Comparison of ENCODE assay signal across 12 cellular contexts in genomic region chr7:143265017-143265693, GRCh38. TPM values are rescaled to one million over a fixed set of nuclear protein-coding genes. Genes with fewer than 3 reads are reported as not detected.
A peak's percentile ranks its signal among the peaks of the same experiment; 100 is the strongest.
DNase-seq lines count a peak whose midpoint lies in the region; ATAC-seq, FAIRE-seq and TF ChIP-seq lines count a peak whose summit lies in the region.
"Had no signal": no experiment of that assay in that cellular context is flagged by ENCODE, and none has a peak within 500 bp of the region (broad histone marks: within the 10 kb centered on the region; RNA-seq: fewer than 3 reads in every experiment).

No MANE protein-coding gene starts in this region.

- H3K9ac ChIP-seq in astrocyte (ENCODE audit: low read length) = no peak overlapping the region

- peaks cover 9% of the 10 kb centered on the region for H3K4me1 ChIP-seq in A549
- H3K4me1 ChIP-seq in Caco-2 = peaks cover 11% of the 10 kb centered on the region
- H3K4me1 ChIP-seq in astrocyte (ENCODE audit: insufficient read depth, low read length) = no peaks in the 10 kb centered on the region
- H3K4me1 ChIP-seq in muscle layer of duodenum (ENCODE audit: control insufficient read depth in 1 of 2, insufficient read depth in 2 of 2, low read length in 2 of 2) = peaks cover 7 to 10% of the 10 kb centered on the region in 2 donors
- H3K4me1 ChIP-seq in ovary (ENCODE audit: insufficient read depth) = peaks cover 4% of the 10 kb centered on the region

- TF ChIP-seq EP300 in A549 (IDR thresholded peaks at IDR 0.05) (no peak), ovary (IDR thresholded peaks at IDR 0.05) (no peak)

- CTCF ChIA-PET in A549 (lab: Yijun Ruan, JAX) = interaction anchor here (0.9 to 2.5 kb wide), 2 partner anchors 40 to 115 kb away, joined by 4 to 9 read pairs; no protein-coding TSS in a partner anchor
- CTCF ChIA-PET in Caco-2 (lab: Charles Lee) = no interaction called here

- H3K27me3 ChIP-seq in Caco-2 (replicated peaks; ENCODE audit: control insufficient read depth, insufficient read depth, low read length) (no peaks in the 10 kb centered on the region), astrocyte (ENCODE audit: insufficient read depth, low read length) (no peaks in the 10 kb centered on the region), muscle layer of duodenum (ENCODE audit: low read depth, low read length) (no peaks in the 10 kb centered on the region), ovary (no peaks in the 10 kb centered on the region)

- intact Hi-C loops in Caco-2 (cut with micrococcal nuclease; ENCODE audit: unreplicated experiment) = no loop called here
- intact Hi-C loops in ovary (cut with DNase I) = loop anchor here in 1 of 4 donors (10.0 kb wide), 1 partner anchor 150 kb away; no protein-coding TSS in a partner anchor

- H2AFZ ChIP-seq in astrocyte (ENCODE audit: low read depth, low read length) = no peak overlapping the region

- DNase-seq in A549 (ENCODE audit: low read depth in 1 of 2, low spot score in 1 of 2) (no peak), Caco-2 (no peak), astrocyte (ENCODE audit: low read depth) (no peak), ovary (no peak), dedifferentiated amniotic fluid mesenchymal stem cell (ENCODE audit: extremely low spot score) (no peak)
- DNase-seq: NCI-H1436 treated with DMSO at 0.1 percent for 48 hours; NK-92 treated with Interleukin-12 subunit alpha and Interleukin-12 subunit beta, amount 100 ng/mL, for 24 hours had no signal

- no peak overlapping the region for H3K27ac ChIP-seq in A549
- H3K27ac ChIP-seq in astrocyte (ENCODE audit: low read depth, low read length) = no peak overlapping the region
- H3K27ac ChIP-seq in muscle layer of duodenum (ENCODE audit: low read length) = peak overlapping the region; percentile 55
- H3K27ac ChIP-seq in ovary = no peak overlapping the region

- POLR2A ChIA-PET in A549 (lab: Yijun Ruan, JAX) (interaction anchor here (0.7 kb wide), 1 partner anchor 10 kb away, joined by 6 read pairs; no protein-coding TSS in a partner anchor), Caco-2 (lab: Charles Lee) (interaction anchor here (1.1 kb wide), 1 partner anchor 23 kb away, joined by 4 read pairs; the partner anchor contains the start of gene CASP2)

- H3K36me3 Mint-ChIP-seq in Caco-2 (ENCODE audit: insufficient read depth, unreplicated experiment) (peaks cover 36% of the 10 kb centered on the region), astrocyte (ENCODE audit: low read depth, unreplicated experiment) (no peaks in the 10 kb centered on the region)

- TF ChIP-seq POLR2A in A549 (IDR thresholded peaks at IDR 0.05; ENCODE audit: low read length) (no peak), ovary (IDR thresholded peaks at IDR 0.05) (no peak)

- peak overlapping the region; percentile 94 for H3K4me3 Mint-ChIP-seq in Caco-2 (ENCODE audit: unreplicated experiment)
- H3K4me3 Mint-ChIP-seq in astrocyte (ENCODE audit: unreplicated experiment) = peak overlapping the region; percentile 93

- no peaks in the 10 kb centered on the region for H3K9me3 ChIP-seq in A549
- H3K9me3 ChIP-seq in Caco-2 = no peaks in the 10 kb centered on the region
- no peaks in the 10 kb centered on the region for H3K9me3 ChIP-seq in astrocyte (ENCODE audit: insufficient read depth, low read depth, low read length)
- H3K9me3 ChIP-seq in muscle layer of duodenum (ENCODE audit: control insufficient read depth in 1 of 2, low read length in 2 of 2) = no peaks in the 10 kb centered on the region
- no peaks in the 10 kb centered on the region for H3K9me3 ChIP-seq in ovary

- 93% methylated on average over 15 of the region's 15 CpGs for WGBS in A549 (ENCODE audit: missing lambda C conversion rate)
- 77 to 81% (median 77%) methylated on average over 15 of the region's 15 CpGs for WGBS in ovary, 3 donors

- no TSS peak for BruUV-seq in Caco-2 (replicated peaks; lab: Mats Ljungman, UMichigan)

- no peaks in the 10 kb centered on the region for H4K20me1 ChIP-seq in astrocyte (ENCODE audit: insufficient read depth, low read length)

- H3K36me3 ChIP-seq in Caco-2 (ENCODE audit: control insufficient read depth, insufficient read depth, low read length) (peaks cover 9% of the 10 kb centered on the region; the same call in 1 of the 2 replicates), astrocyte (ENCODE audit: insufficient read depth, low read length) (peaks cover 11% of the 10 kb centered on the region), muscle layer of duodenum (ENCODE audit: control insufficient read depth in 1 of 2, insufficient read depth in 2 of 2, low read length in 2 of 2) (peaks cover 30 to 34% of the 10 kb centered on the region in 2 donors), ovary (no peaks in the 10 kb centered on the region)

- ATAC-seq in A549 (no peak), GM18502 (IDR thresholded peaks at IDR 0.05; ENCODE audit: poor library complexity, unreplicated experiment) (no peak), GM21723 (IDR thresholded peaks at IDR 0.05; ENCODE audit: unreplicated experiment) (no peak)

- no peak for TF ChIP-seq CTCF in A549 (IDR thresholded peaks at IDR 0.05)
- no peak for TF ChIP-seq CTCF in Caco-2 (IDR thresholded peaks at IDR 0.05; ENCODE audit: insufficient read depth in 1 of 2, low read depth in 1 of 2, low read length in 1 of 2, severe bottlenecking in 1 of 2, unreplicated experiment in 1 of 2)
- TF ChIP-seq CTCF in astrocyte (IDR thresholded peaks at IDR 0.05; ENCODE audit: insufficient read depth, low read depth, low read length) = no peak
- TF ChIP-seq CTCF in ovary (IDR thresholded peaks at IDR 0.05) = no peak

- H3K4me2 ChIP-seq in A549 (peak overlapping the region; percentile 77; the same call in 2 of the 3 replicates), astrocyte (ENCODE audit: low read length) (peak overlapping the region; percentile 95)

- peaks cover 16% of the 10 kb centered on the region for H3K4me1 Mint-ChIP-seq in Caco-2 (ENCODE audit: low read depth, unreplicated experiment)
- H3K4me1 Mint-ChIP-seq in astrocyte (ENCODE audit: low read depth, unreplicated experiment) = peaks cover 4% of the 10 kb centered on the region

- FAIRE-seq in A549 (lab: Jason Lieb, UNC) (no peak), astrocyte (lab: Jason Lieb, UNC) (no peak)
- FAIRE-seq: colon had no signal

- no peak overlapping the region for H3K4me3 ChIP-seq in A549
- no peak overlapping the region for H3K4me3 ChIP-seq in Caco-2 (ENCODE audit: low read depth, low read length)
- no peak overlapping the region for H3K4me3 ChIP-seq in astrocyte (ENCODE audit: insufficient read depth, low read depth, low read length)
- peak overlapping the region; percentile 82 to 94 for H3K4me3 ChIP-seq in muscle layer of duodenum (ENCODE audit: low read depth in 1 of 2, low read length in 2 of 2)
- H3K4me3 ChIP-seq in ovary = no peak overlapping the region

- no peak for TF ChIP-seq RAD21 in A549 (conservative IDR thresholded peaks at IDR 0.05 in 1 of 2, IDR thresholded peaks at IDR 0.05 in 1 of 2)

- H3K9me3 Mint-ChIP-seq in Caco-2 (ENCODE audit: unreplicated experiment) (peaks cover 11% of the 10 kb centered on the region), astrocyte (ENCODE audit: unreplicated experiment) (no peaks in the 10 kb centered on the region)

- H3K79me2 ChIP-seq in astrocyte (ENCODE audit: insufficient read depth, low read length) = peaks cover 4% of the 10 kb centered on the region

- H3K27ac Mint-ChIP-seq in Caco-2 (ENCODE audit: unreplicated experiment) = no peak overlapping the region
- no peak overlapping the region for H3K27ac Mint-ChIP-seq in astrocyte (ENCODE audit: unreplicated experiment)

- H3K27me3 Mint-ChIP-seq in Caco-2 (ENCODE audit: insufficient read depth, unreplicated experiment) = no peaks in the 10 kb centered on the region
- no peaks in the 10 kb centered on the region for H3K27me3 Mint-ChIP-seq in astrocyte (ENCODE audit: low read depth, unreplicated experiment)

RNA-seq across cellular contexts. Expression of gene GSTK1, which starts 1.9 kb away (rescaled TPM):
- polyA plus RNA-seq in A549 (2011; rRNA removed) = 76.6 and 96.5 TPM in 2 replicates
- 98.6 and 104 TPM in 2 replicates for polyA plus RNA-seq in A549 (2012; cell fraction: cytosol; rRNA removed)
- polyA plus RNA-seq in A549 (2012; cell fraction: nucleus; rRNA removed) = 128 and 176 TPM in 2 replicates
- 80.8 to 92.9 TPM (median 91.5 TPM) in 3 replicates for polyA plus RNA-seq in A549 (2017; fragmentation: RNase III; extraction: RNeasy Plus Mini Kit Qiagen cat#74134 plus additional on column Dnase treatment)
- 44.4 and 62.6 TPM in 2 replicates for polyA minus RNA-seq in A549 (2011; rRNA and poly(A)+ RNA removed)
- total RNA-seq in Caco-2 (2022) = 127 and 134 TPM in 2 replicates
- 97.5 and 102 TPM in 2 replicates for total RNA-seq in astrocyte
- total RNA-seq in ovary = 100 to 1,000 TPM in 1 of 7 donors, 10 to 100 TPM in 6; 55.0 to 108 (median 75.7) TPM
- polyA plus RNA-seq in ovary = 100 to 1,000 TPM in 1 of 2 donors, 10 to 100 TPM in 1; 84.9 to 138 TPM

RNA-seq across cellular contexts. Expression of gene TMEM139, which starts 19.6 kb away (rescaled TPM):
- polyA plus RNA-seq in A549 (2011; rRNA removed) (0.49 and 0.65 TPM in 2 replicates), A549 (2017; fragmentation: RNase III; extraction: RNeasy Plus Mini Kit Qiagen cat#74134 plus additional on column Dnase treatment) (0.37 to 0.71 TPM (median 0.42 TPM) in 3 replicates), ovary (1 to 10 TPM in 1 of 2 donors, under 1 TPM in 1; 0.42 to 1.2 TPM)
- 0.52 and 0.73 TPM in 2 replicates for polyA plus RNA-seq in A549 (2012; cell fraction: cytosol; rRNA removed)
- polyA plus RNA-seq in A549 (2012; cell fraction: nucleus; rRNA removed) = 0.79 and 0.95 TPM in 2 replicates
- 0.29 and 1.1 TPM in 2 replicates for polyA minus RNA-seq in A549 (2011; rRNA and poly(A)+ RNA removed)
- total RNA-seq in Caco-2 (2022) (19.1 and 26.2 TPM in 2 replicates), astrocyte (0.20 TPM in 1 of 2 replicates, not detected in the other), ovary (10 to 100 TPM in 1 of 7 donors, 1 to 10 TPM in 2, under 1 TPM in 4; 0.35 to 10.8 (median 0.61) TPM)

RNA-seq across cellular contexts. Expression of gene CASP2, which starts 23.0 kb away (rescaled TPM):
- 24.6 and 26.0 TPM in 2 replicates for polyA plus RNA-seq in A549 (2011; rRNA removed)
- polyA plus RNA-seq in A549 (2012; cell fraction: cytosol; rRNA removed) = 12.4 and 14.5 TPM in 2 replicates
- polyA plus RNA-seq in A549 (2012; cell fraction: nucleus; rRNA removed) = 30.5 and 39.3 TPM in 2 replicates
- polyA plus RNA-seq in A549 (2017; fragmentation: RNase III; extraction: RNeasy Plus Mini Kit Qiagen cat#74134 plus additional on column Dnase treatment) = 17.7 to 19.9 TPM (median 18.7 TPM) in 3 replicates
- polyA minus RNA-seq in A549 (2011; rRNA and poly(A)+ RNA removed) = 53.6 and 55.0 TPM in 2 replicates
- total RNA-seq in Caco-2 (2022) = 51.7 and 62.0 TPM in 2 replicates
- 32.6 and 38.0 TPM in 2 replicates for total RNA-seq in astrocyte
- total RNA-seq in ovary = 10 to 100 TPM in 5 of 7 donors, 1 to 10 TPM in 2; 7.7 to 26.6 (median 23.0) TPM
- polyA plus RNA-seq in ovary = 10 to 100 TPM in 1 of 2 donors, 1 to 10 TPM in 1; 8.0 to 23.8 TPM

RNA-seq across cellular contexts. Expression of gene TAS2R40, which starts 43.3 kb away (rescaled TPM):
- polyA plus RNA-seq in A549 (2011; rRNA removed) = not detected in 2 replicates
- not detected in 2 replicates for polyA plus RNA-seq in A549 (2012; cell fraction: cytosol; rRNA removed)
- polyA plus RNA-seq in A549 (2012; cell fraction: nucleus; rRNA removed) = not detected in 2 replicates
- polyA plus RNA-seq in A549 (2017; fragmentation: RNase III; extraction: RNeasy Plus Mini Kit Qiagen cat#74134 plus additional on column Dnase treatment) = not detected in 3 replicates
- polyA minus RNA-seq in A549 (2011; rRNA and poly(A)+ RNA removed) = not detected in 2 replicates
- total RNA-seq in Caco-2 (2022) = not detected in 2 replicates
- not detected in 2 replicates for total RNA-seq in astrocyte
- total RNA-seq in ovary = not detected
- polyA plus RNA-seq in ovary = not detected
- total RNA-seq: T-helper 2 cell treated with Interferon-gamma antibody and Interleukin-4, amounts not matched to agents 100 ng/mL and 5 ng/mL, for 36 hours had no signal

RNA-seq across cellular contexts. Expression of gene CLCN1, which starts 50.8 kb away (rescaled TPM):
- polyA plus RNA-seq in A549 (2011; rRNA removed) (0.08 TPM in 1 of 2 replicates, not detected in the other), A549 (2017; fragmentation: RNase III; extraction: RNeasy Plus Mini Kit Qiagen cat#74134 plus additional on column Dnase treatment) (0.03 TPM in 1 of 3 replicates, not detected in the others), ovary (not detected)
- 0.01 and 0.03 TPM in 2 replicates for polyA plus RNA-seq in A549 (2012; cell fraction: cytosol; rRNA removed)
- polyA plus RNA-seq in A549 (2012; cell fraction: nucleus; rRNA removed) = 0.06 TPM in 1 of 2 replicates, not detected in the other
- polyA minus RNA-seq in A549 (2011; rRNA and poly(A)+ RNA removed) = 0.08 and 0.10 TPM in 2 replicates
- total RNA-seq in Caco-2 (2022) (1.8 and 1.9 TPM in 2 replicates), astrocyte (not detected in 2 replicates), ovary (under 1 TPM in 1 of 7 donors, not detected in 6; 0.10 TPM)
- total RNA-seq: T-helper 2 cell treated with Interferon-gamma antibody and Interleukin-4, amounts not matched to agents 100 ng/mL and 5 ng/mL, for 36 hours had no signal

Comparison
In these comparisons a context has a peak if more than half of its experiments do, and no peak if none do; other contexts are left out.
1. H3K4me3 ChIP-seq: peak in muscle layer of duodenum (2 of 2); none in A549 (single experiment), Caco-2 (single experiment), astrocyte (single experiment) and ovary (single experiment).